Comparison of ENCODE assay signal across 1 cellular context in genomic region chr12:8681129-8681902, GRCh38.
TF ChIP-seq lines count a peak whose summit lies in the region.

No MANE protein-coding gene starts in this region.

TF ChIP-seq in K562, 482 proteins besides CTCF, POLR2A, EP300 and RAD21 (continued from another document):
- TF ChIP-seq ZBTB49 (CRISPR knock-in tag; IDR thresholded peaks at IDR 0.05; ENCODE audit: borderline replicate concordance) (no peak), CEBPB (tag; IDR thresholded peaks at IDR 0.05) (peak; percentile 90), ZEB2 (IDR thresholded peaks at IDR 0.05) (no peak), MTA2 (IDR thresholded peaks at IDR 0.05; ENCODE audit: low read depth) (no peak), ESRRA (IDR thresholded peaks at IDR 0.05; ENCODE audit: borderline replicate concordance, low read depth) (no peak), RBM22 (IDR thresholded peaks at IDR 0.05; ENCODE audit: low read depth, low read length, poor library complexity, severe bottlenecking) (no peak), ZZZ3 (IDR thresholded peaks at IDR 0.05) (no peak), SMAD1 (IDR thresholded peaks at IDR 0.05; ENCODE audit: low read depth, low read length, partially characterized antibody) (no peak), IRF9 (tag; IDR thresholded peaks at IDR 0.05) (0 out of 2 replicates have a peak, but pooled peaks have one; percentile 22), SNRNP70 (optimal IDR thresholded peaks at IDR 0.05; ENCODE audit: low read depth, low read length) (no peak), HSF4 (CRISPR knock-in tag; IDR thresholded peaks at IDR 0.05; ENCODE audit: borderline replicate concordance) (no peak), XRCC5 (IDR thresholded peaks at IDR 0.05; ENCODE audit: low read depth, low read length) (no peak)
